Comparison of ENCODE assay signal across 1 cellular context in genomic region chrX:48475774-48476577, GRCh38.
TF ChIP-seq lines count a peak whose summit lies in the region.

Gene FTSJ1, plus strand, starts transcription at chrX:48476199. Its CDS starts 1,849 bp downstream, at chrX:48478048.

TF ChIP-seq in HepG2, 621 proteins besides CTCF, POLR2A, EP300 and RAD21 (continued from another document and continues in another):
- TF ChIP-seq SRF (IDR thresholded peaks at IDR 0.05; ENCODE audit: low read depth, low read length) (no peak), FOXJ3 (CRISPR knock-in tag; IDR thresholded peaks at IDR 0.05; ENCODE audit: borderline replicate concordance) (0 out of 2 replicates have a peak, but pooled peaks have one; percentile 38), KLF12 (CRISPR knock-in tag; IDR thresholded peaks at IDR 0.05; ENCODE audit: borderline replicate concordance) (peak; percentile 62; the same call in 1 of the 2 replicates), ZNF781 (CRISPR knock-in tag; IDR thresholded peaks at IDR 0.05; ENCODE audit: borderline replicate concordance, not compliant biosample characterization) (no peak), REPIN1 (CRISPR knock-in tag; IDR thresholded peaks at IDR 0.05; ENCODE audit: borderline replicate concordance, low read depth) (peak; percentile 51; the same call in 1 of the 2 replicates), ATRX (CRISPR knock-in tag; IDR thresholded peaks at IDR 0.05; ENCODE audit: borderline replicate concordance) (no peak), TOE1 (CRISPR knock-in tag; IDR thresholded peaks at IDR 0.05) (no peak), TEAD3 (CRISPR knock-in tag; optimal IDR thresholded peaks at IDR 0.05; ENCODE audit: borderline replicate concordance) (peak; percentile 16), MAZ (IDR thresholded peaks at IDR 0.05; ENCODE audit: borderline replicate concordance, low read depth, low read length) (no peak), MAZ (CRISPR knock-in tag; IDR thresholded peaks at IDR 0.05; ENCODE audit: low read depth) (peak; percentile 74; the same call in 1 of the 2 replicates), MIER3 (CRISPR knock-in tag; IDR thresholded peaks at IDR 0.05; ENCODE audit: borderline replicate concordance) (0 out of 2 replicates have a peak, but pooled peaks have one; percentile 34), FOXC1 (CRISPR knock-in tag; IDR thresholded peaks at IDR 0.05; ENCODE audit: borderline replicate concordance) (peak; percentile 49; the same call in 1 of the 2 replicates), ZNF772 (CRISPR knock-in tag; IDR thresholded peaks at IDR 0.05) (0 out of 2 replicates have a peak, but pooled peaks have one; percentile 21), HNF4A (CRISPR knock-in tag; IDR thresholded peaks at IDR 0.05) (0 out of 2 replicates have a peak, but pooled peaks have one; percentile 11), KDM5B (CRISPR knock-in tag; IDR thresholded peaks at IDR 0.05; ENCODE audit: borderline replicate concordance) (peak; percentile 88; the same call in 1 of the 2 replicates), YEATS4 (CRISPR knock-in tag; IDR thresholded peaks at IDR 0.05; ENCODE audit: borderline replicate concordance) (peak; percentile 85), ZNF816 (CRISPR knock-in tag; IDR thresholded peaks at IDR 0.05; ENCODE audit: borderline replicate concordance) (no peak), ASH2L (IDR thresholded peaks at IDR 0.05; ENCODE audit: insufficient read length, low read depth, low read length) (peak; percentile 73), ZBTB42 (CRISPR knock-in tag; IDR thresholded peaks at IDR 0.05) (0 out of 2 replicates have a peak, but pooled peaks have one; percentile 41), SNAPC2 (CRISPR knock-in tag; IDR thresholded peaks at IDR 0.05) (peak; percentile 50; the same call in 1 of the 2 replicates), TARDBP (CRISPR knock-in tag; IDR thresholded peaks at IDR 0.05) (peak; percentile 40; the same call in 1 of the 2 replicates), CBX1 (IDR thresholded peaks at IDR 0.05; ENCODE audit: low read depth) (no peak), ZSCAN31 (CRISPR knock-in tag; IDR thresholded peaks at IDR 0.05; ENCODE audit: low read depth) (peak; percentile 49; the same call in 1 of the 2 replicates), NR2C2 (CRISPR knock-in tag; IDR thresholded peaks at IDR 0.05; ENCODE audit: borderline replicate concordance) (peak; percentile 87), RFXAP (CRISPR knock-in tag; IDR thresholded peaks at IDR 0.05; ENCODE audit: borderline replicate concordance) (peak; percentile 59; the same call in 1 of the 2 replicates), ARID4A (CRISPR knock-in tag; IDR thresholded peaks at IDR 0.05; ENCODE audit: borderline replicate concordance) (peak; percentile 75; the same call in 1 of the 2 replicates), NFYC (CRISPR knock-in tag; IDR thresholded peaks at IDR 0.05) (peak; percentile 42; the same call in 1 of the 2 replicates), ZNF740 (CRISPR knock-in tag; IDR thresholded peaks at IDR 0.05) (peak; percentile 37; the same call in 1 of the 2 replicates), PLRG1 (conservative IDR thresholded peaks at IDR 0.05) (no peak), ZMYM2 (CRISPR knock-in tag; IDR thresholded peaks at IDR 0.05) (0 out of 2 replicates have a peak, but pooled peaks have one; percentile 16), XRCC5 (optimal IDR thresholded peaks at IDR 0.05; ENCODE audit: low read length) (peak; percentile 19), KLF11 (CRISPR knock-in tag; IDR thresholded peaks at IDR 0.05) (no peak), ZNF350 (CRISPR knock-in tag; IDR thresholded peaks at IDR 0.05; ENCODE audit: borderline replicate concordance, low read depth) (peak; percentile 56; the same call in 1 of the 2 replicates), YEATS2 (CRISPR knock-in tag; IDR thresholded peaks at IDR 0.05; ENCODE audit: borderline replicate concordance) (peak; percentile 73; the same call in 1 of the 2 replicates), GATA4 (IDR thresholded peaks at IDR 0.05; ENCODE audit: borderline replicate concordance, low read depth) (no peak), ZMYM4 (CRISPR knock-in tag; IDR thresholded peaks at IDR 0.05) (0 out of 2 replicates have a peak, but pooled peaks have one; percentile 22), PHF8 (CRISPR knock-in tag; IDR thresholded peaks at IDR 0.05) (peak; percentile 76), SAP130 (CRISPR knock-in tag; IDR thresholded peaks at IDR 0.05; ENCODE audit: low read depth) (peak; percentile 71), ZNF792 (CRISPR knock-in tag; IDR thresholded peaks at IDR 0.05) (no peak), ZNF597 (CRISPR knock-in tag; IDR thresholded peaks at IDR 0.05) (no peak)
- TF ChIP-seq, protein P1, sequence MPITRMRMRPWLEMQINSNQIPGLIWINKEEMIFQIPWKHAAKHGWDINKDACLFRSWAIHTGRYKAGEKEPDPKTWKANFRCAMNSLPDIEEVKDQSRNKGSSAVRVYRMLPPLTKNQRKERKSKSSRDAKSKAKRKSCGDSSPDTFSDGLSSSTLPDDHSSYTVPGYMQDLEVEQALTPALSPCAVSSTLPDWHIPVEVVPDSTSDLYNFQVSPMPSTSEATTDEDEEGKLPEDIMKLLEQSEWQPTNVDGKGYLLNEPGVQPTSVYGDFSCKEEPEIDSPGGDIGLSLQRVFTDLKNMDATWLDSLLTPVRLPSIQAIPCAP (CRISPR knock-in tag; IDR thresholded peaks at IDR 0.05; ENCODE audit: low read depth): no peak
- TF ChIP-seq, protein P2, sequence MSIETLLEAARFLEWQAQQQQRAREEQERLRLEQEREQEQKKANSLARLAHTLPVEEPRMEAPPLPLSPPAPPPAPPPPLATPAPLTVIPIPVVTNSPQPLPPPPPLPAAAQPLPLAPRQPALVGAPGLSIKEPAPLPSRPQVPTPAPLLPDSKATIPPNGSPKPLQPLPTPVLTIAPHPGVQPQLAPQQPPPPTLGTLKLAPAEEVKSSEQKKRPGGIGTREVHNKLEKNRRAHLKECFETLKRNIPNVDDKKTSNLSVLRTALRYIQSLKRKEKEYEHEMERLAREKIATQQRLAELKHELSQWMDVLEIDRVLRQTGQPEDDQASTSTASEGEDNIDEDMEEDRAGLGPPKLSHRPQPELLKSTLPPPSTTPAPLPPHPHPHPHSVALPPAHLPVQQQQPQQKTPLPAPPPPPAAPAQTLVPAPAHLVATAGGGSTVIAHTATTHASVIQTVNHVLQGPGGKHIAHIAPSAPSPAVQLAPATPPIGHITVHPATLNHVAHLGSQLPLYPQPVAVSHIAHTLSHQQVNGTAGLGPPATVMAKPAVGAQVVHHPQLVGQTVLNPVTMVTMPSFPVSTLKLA (IDR thresholded peaks at IDR 0.05): 0 out of 2 replicates have a peak, but pooled peaks have one; percentile 17
- TF ChIP-seq, protein P3, sequence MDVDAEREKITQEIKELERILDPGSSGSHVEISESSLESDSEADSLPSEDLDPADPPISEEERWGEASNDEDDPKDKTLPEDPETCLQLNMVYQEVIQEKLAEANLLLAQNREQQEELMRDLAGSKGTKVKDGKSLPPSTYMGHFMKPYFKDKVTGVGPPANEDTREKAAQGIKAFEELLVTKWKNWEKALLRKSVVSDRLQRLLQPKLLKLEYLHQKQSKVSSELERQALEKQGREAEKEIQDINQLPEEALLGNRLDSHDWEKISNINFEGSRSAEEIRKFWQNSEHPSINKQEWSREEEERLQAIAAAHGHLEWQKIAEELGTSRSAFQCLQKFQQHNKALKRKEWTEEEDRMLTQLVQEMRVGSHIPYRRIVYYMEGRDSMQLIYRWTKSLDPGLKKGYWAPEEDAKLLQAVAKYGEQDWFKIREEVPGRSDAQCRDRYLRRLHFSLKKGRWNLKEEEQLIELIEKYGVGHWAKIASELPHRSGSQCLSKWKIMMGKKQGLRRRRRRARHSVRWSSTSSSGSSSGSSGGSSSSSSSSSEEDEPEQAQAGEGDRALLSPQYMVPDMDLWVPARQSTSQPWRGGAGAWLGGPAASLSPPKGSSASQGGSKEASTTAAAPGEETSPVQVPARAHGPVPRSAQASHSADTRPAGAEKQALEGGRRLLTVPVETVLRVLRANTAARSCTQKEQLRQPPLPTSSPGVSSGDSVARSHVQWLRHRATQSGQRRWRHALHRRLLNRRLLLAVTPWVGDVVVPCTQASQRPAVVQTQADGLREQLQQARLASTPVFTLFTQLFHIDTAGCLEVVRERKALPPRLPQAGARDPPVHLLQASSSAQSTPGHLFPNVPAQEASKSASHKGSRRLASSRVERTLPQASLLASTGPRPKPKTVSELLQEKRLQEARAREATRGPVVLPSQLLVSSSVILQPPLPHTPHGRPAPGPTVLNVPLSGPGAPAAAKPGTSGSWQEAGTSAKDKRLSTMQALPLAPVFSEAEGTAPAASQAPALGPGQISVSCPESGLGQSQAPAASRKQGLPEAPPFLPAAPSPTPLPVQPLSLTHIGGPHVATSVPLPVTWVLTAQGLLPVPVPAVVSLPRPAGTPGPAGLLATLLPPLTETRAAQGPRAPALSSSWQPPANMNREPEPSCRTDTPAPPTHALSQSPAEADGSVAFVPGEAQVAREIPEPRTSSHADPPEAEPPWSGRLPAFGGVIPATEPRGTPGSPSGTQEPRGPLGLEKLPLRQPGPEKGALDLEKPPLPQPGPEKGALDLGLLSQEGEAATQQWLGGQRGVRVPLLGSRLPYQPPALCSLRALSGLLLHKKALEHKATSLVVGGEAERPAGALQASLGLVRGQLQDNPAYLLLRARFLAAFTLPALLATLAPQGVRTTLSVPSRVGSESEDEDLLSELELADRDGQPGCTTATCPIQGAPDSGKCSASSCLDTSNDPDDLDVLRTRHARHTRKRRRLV (CRISPR knock-in tag; IDR thresholded peaks at IDR 0.05): peak; percentile 92
- TF ChIP-seq, protein P4, sequence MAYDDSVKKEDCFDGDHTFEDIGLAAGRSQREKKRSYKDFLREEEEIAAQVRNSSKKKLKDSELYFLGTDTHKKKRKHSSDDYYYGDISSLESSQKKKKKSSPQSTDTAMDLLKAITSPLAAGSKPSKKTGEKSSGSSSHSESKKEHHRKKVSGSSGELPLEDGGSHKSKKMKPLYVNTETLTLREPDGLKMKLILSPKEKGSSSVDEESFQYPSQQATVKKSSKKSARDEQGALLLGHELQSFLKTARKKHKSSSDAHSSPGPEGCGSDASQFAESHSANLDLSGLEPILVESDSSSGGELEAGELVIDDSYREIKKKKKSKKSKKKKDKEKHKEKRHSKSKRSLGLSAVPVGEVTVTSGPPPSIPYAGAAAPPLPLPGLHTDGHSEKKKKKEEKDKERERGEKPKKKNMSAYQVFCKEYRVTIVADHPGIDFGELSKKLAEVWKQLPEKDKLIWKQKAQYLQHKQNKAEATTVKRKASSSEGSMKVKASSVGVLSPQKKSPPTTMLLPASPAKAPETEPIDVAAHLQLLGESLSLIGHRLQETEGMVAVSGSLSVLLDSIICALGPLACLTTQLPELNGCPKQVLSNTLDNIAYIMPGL (CRISPR knock-in tag; IDR thresholded peaks at IDR 0.05; ENCODE audit: borderline replicate concordance in 1 of 2, low read depth in 1 of 2): peak; percentile 32 to 45; a peak in 1 of 4 replicates
- TF ChIP-seq, protein P5, sequence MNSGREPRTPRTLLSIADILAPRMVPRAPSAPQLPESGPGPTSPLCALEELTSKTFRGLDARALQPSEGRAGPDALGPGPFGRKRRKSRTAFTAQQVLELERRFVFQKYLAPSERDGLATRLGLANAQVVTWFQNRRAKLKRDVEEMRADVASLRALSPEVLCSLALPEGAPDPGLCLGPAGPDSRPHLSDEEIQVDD (CRISPR knock-in tag; IDR thresholded peaks at IDR 0.05; ENCODE audit: borderline replicate concordance): no peak
- TF ChIP-seq, protein P6, sequence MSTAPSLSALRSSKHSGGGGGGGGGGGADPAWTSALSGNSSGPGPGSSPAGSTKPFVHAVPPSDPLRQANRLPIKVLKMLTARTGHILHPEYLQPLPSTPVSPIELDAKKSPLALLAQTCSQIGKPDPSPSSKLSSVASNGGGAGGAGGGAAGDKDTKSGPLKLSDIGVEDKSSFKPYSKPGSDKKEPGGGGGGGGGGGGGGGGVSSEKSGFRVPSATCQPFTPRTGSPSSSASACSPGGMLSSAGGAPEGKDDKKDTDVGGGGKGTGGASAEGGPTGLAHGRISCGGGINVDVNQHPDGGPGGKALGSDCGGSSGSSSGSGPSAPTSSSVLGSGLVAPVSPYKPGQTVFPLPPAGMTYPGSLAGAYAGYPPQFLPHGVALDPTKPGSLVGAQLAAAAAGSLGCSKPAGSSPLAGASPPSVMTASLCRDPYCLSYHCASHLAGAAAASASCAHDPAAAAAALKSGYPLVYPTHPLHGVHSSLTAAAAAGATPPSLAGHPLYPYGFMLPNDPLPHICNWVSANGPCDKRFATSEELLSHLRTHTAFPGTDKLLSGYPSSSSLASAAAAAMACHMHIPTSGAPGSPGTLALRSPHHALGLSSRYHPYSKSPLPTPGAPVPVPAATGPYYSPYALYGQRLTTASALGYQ (CRISPR knock-in tag; IDR thresholded peaks at IDR 0.05): 0 out of 2 replicates have a peak, but pooled peaks have one; percentile 34
